23 cellular contexts compared by ENCODE assay signal in genomic region chr13:27593267-27593666, GRCh38. TPM values are rescaled to one million over a fixed set of nuclear protein-coding genes. Genes with fewer than 3 reads are reported as not detected.
DNase-seq lines count a peak whose midpoint lies in the region; ATAC-seq and TF ChIP-seq lines count a peak whose summit lies in the region.
"Had no signal": no experiment of that assay in that cellular context is flagged by ENCODE, and none has a peak within 500 bp of the region (broad histone marks: within the 10 kb centered on the region; RNA-seq: fewer than 3 reads in every experiment).

No MANE protein-coding gene starts in this region.

- H3K27ac ChIP-seq in KOPT-K1 (ENCODE audit: low read depth, low read length, poor library complexity, severe bottlenecking), result peak overlapping the region; percentile 17
- no peak overlapping the region for H3K27ac ChIP-seq in stomach
- H3K27ac ChIP-seq: hepatocyte, parathyroid adenoma, sigmoid colon, SJSA1, thyroid gland had no signal

- no peak for TF ChIP-seq EP300 in stomach (IDR thresholded peaks at IDR 0.05)

- ATAC-seq in GM18867 (IDR thresholded peaks at IDR 0.05; ENCODE audit: unreplicated experiment) (peak; percentile 57), GM21529 (IDR thresholded peaks at IDR 0.05; ENCODE audit: unreplicated experiment) (peak; percentile 64), HG03280 (IDR thresholded peaks at IDR 0.05; ENCODE audit: unreplicated experiment) (no peak), GM21360 (IDR thresholded peaks at IDR 0.05; ENCODE audit: unreplicated experiment) (no peak), GM19455 (IDR thresholded peaks at IDR 0.05; ENCODE audit: unreplicated experiment) (no peak)

- no peak overlapping the region for H3K4me3 ChIP-seq in GM12865 (ENCODE audit: low read depth, low read length)
- no peak overlapping the region for H3K4me3 ChIP-seq in stomach
- H3K4me3 ChIP-seq: hepatocyte, sigmoid colon, SJSA1, thyroid gland had no signal

- H3K27me3 ChIP-seq in stomach, result no peaks in the 10 kb centered on the region
- H3K27me3 ChIP-seq: hepatocyte, sigmoid colon, SJSA1, thyroid gland had no signal

- H3K4me1 ChIP-seq in stomach, result peaks cover 0 to 45% (median 12%) of the 10 kb centered on the region in 4 donors
- H3K4me1 ChIP-seq: parathyroid adenoma, sigmoid colon had no signal

- TF ChIP-seq CTCF in GM12865 (IDR thresholded peaks at IDR 0.05; ENCODE audit: insufficient read depth, low read depth, low read length, missing control alignments) (no peak), stomach (IDR thresholded peaks at IDR 0.05) (no peak)

- no peak for TF ChIP-seq POLR2A in stomach (IDR thresholded peaks at IDR 0.05)

- DNase-seq in GM12865 (ENCODE audit: low read depth) (peak; percentile 47), stomach (no peak)
- DNase-seq: activated CD4-positive, alpha-beta T cell treated with anti-CD3 and anti-CD28 coated beads, Interleukin-2, amount 10 ng/mL, durations not matched to agents 7 days and 5 days; activated naive CD4-positive, alpha-beta T cell treated with anti-CD3 and anti-CD28 coated beads for 36 hours; CD4-positive, alpha-beta memory T cell; cerebellar nuclear complex; foreskin fibroblast; GDM1; Karpas-422; NCI-H1092; NCI-H2029 treated with DMSO at 0.1 percent for 48 hours; nephron progenitor cell; sigmoid colon; thyroid gland had no signal

- H3K36me3 ChIP-seq in KOPT-K1 (ENCODE audit: insufficient read depth, low read length) (no peaks in the 10 kb centered on the region), stomach (no peaks in the 10 kb centered on the region)
- H3K36me3 ChIP-seq: sigmoid colon, SJSA1, thyroid gland had no signal

- intact Hi-C loops in stomach (cut with DNase I; ENCODE audit: low total_unique reads), result no loop called here

- WGBS in stomach, 5 donors, result 69 to 80% (median 70%) methylated on average over 3 of the region's 3 CpGs

- H3K9me3 ChIP-seq in KOPT-K1 (ENCODE audit: insufficient read depth, low read length, poor library complexity, severe bottlenecking) (peaks cover 6% of the 10 kb centered on the region), stomach (no peaks in the 10 kb centered on the region)
- H3K9me3 ChIP-seq: sigmoid colon, SJSA1, thyroid gland had no signal

RNA-seq across cellular contexts. Expression of gene LNX2, which starts 27.1 kb away (rescaled TPM):
- total RNA-seq in stomach, result 10 to 100 TPM in 3 of 5 donors, 1 to 10 TPM in 2; 3.5 to 35.7 (median 17.8) TPM
- polyA plus RNA-seq in stomach, result 10 to 100 TPM in 1 of 3 donors, 1 to 10 TPM in 2; 4.2 to 10.8 (median 7.8) TPM

RNA-seq across cellular contexts. Expression of gene POLR1D, which starts 28.4 kb away (rescaled TPM):
- 100 to 1,000 TPM in 2 of 5 donors, 10 to 100 TPM in 3; 43.7 to 179 (median 71.6) TPM for total RNA-seq in stomach
- polyA plus RNA-seq in stomach, result 100 to 1,000 TPM; 148 to 230 (median 184) TPM

Comparison
In these comparisons a context has a peak if more than half of its experiments do, and no peak if none do; other contexts are left out.
1. ATAC-seq: peak in GM18867 (single experiment) and GM21529 (single experiment); none in HG03280 (single experiment), GM21360 (single experiment) and GM19455 (single experiment).